1 cellular context compared by ENCODE assay signal in the genomic region with DNA sequence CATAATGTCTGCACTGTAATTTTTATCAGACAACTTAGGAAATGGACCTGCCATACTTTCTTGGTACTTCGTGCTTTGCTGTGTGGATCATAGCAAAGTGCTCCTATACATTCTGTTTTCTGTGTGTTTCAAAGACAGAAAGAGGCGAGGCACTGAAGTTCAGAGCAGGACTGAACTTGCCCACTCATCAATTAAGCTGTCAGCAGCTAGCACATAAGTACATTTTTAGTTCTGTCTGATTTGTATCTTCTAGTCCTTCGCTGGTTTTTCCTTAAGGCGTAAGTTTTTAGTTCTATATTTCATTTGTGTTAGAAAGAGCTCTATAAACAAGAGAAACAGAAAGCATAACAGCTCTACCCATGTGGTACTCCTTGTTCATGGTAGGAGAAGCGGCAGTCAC.
TF ChIP-seq lines count a peak whose summit lies in the region.

No MANE protein-coding gene starts in this region.

TF ChIP-seq in K562, 482 proteins besides CTCF, POLR2A, EP300 and RAD21 (continued from another document):
- no peak for TF ChIP-seq CHD7 (IDR thresholded peaks at IDR 0.05; ENCODE audit: low read depth, low read length)
- no peak for TF ChIP-seq EHMT2 (IDR thresholded peaks at IDR 0.05)
- peak; percentile 77 for TF ChIP-seq MAFG (tag; conservative IDR thresholded peaks at IDR 0.05)
- no peak for TF ChIP-seq ZNF695 (CRISPR knock-in tag; IDR thresholded peaks at IDR 0.05)
TF ChIP-seq in K562: peak in this region for 20.
